In genomic region chr4:16916719-16917337, GRCh38 we compare ENCODE assay signal across 9 cellular contexts. TPM values are rescaled to one million over a fixed set of nuclear protein-coding genes. Genes with fewer than 3 reads are reported as not detected.
A peak's percentile ranks its signal among the peaks of the same experiment; 100 is the strongest.
DNase-seq lines count a peak whose midpoint lies in the region; ATAC-seq, FAIRE-seq and TF ChIP-seq lines count a peak whose summit lies in the region.
"Had no signal": no experiment of that assay in that cellular context is flagged by ENCODE, and none has a peak within 500 bp of the region (broad histone marks: within the 10 kb centered on the region; RNA-seq: fewer than 3 reads in every experiment).

No MANE protein-coding gene starts in this region.

- 29% methylated on average over 13 of the region's 13 CpGs for WGBS in A549 (ENCODE audit: missing lambda C conversion rate)

- peak; percentile 23 to 46; a peak in 4 of 5 replicates for TF ChIP-seq RAD21 in A549 (conservative IDR thresholded peaks at IDR 0.05 in 1 of 2, IDR thresholded peaks at IDR 0.05 in 1 of 2)

- H3K4me1 ChIP-seq in A549, result no peaks in the 10 kb centered on the region

- DNase-seq in A549 (ENCODE audit: low read depth in 1 of 2, low spot score in 1 of 2) (peak; percentile 15 to 63), NCI-H2107 (lab: John Stamatoyannopoulos, UW) (peak; percentile 13), ecto neural progenitor cell (ENCODE audit: low spot score) (peak; percentile 72), neural crest cell (ENCODE audit: low read depth, low spot score) (peak; percentile 45), mesenteric fat pad (ENCODE audit: low spot score) (no peak)
- DNase-seq in activated CD4-positive, alpha-beta T cell treated with anti-CD3 and anti-CD28 coated beads for 36 hours, result peak; percentile 88

- intact Hi-C loops in activated CD4-positive, alpha-beta T cell treated with anti-CD3 and anti-CD28 coated beads for 36 hours (cut with DNase I, micrococcal nuclease), result loop anchor here (1.0 to 10.0 kb wide), 7 partner anchors 24 to 626 kb away; no protein-coding TSS in a partner anchor

- H3K4me2 ChIP-seq in A549, result no peak overlapping the region

- no peaks in the 10 kb centered on the region for H3K36me3 Mint-ChIP-seq in activated CD4-positive, alpha-beta T cell treated with anti-CD3 and anti-CD28 coated beads for 36 hours (ENCODE audit: low read depth)
- peaks cover 4% of the 10 kb centered on the region for H3K36me3 Mint-ChIP-seq in neural crest cell (ENCODE audit: low read depth)

- H3K4me3 Mint-ChIP-seq in activated CD4-positive, alpha-beta T cell treated with anti-CD3 and anti-CD28 coated beads for 36 hours, result no peak overlapping the region
- no peak overlapping the region for H3K4me3 Mint-ChIP-seq in neural crest cell

- H3K27me3 Mint-ChIP-seq in activated CD4-positive, alpha-beta T cell treated with anti-CD3 and anti-CD28 coated beads for 36 hours, result no peaks in the 10 kb centered on the region
- H3K27me3 Mint-ChIP-seq in neural crest cell (ENCODE audit: low read depth), result no peaks in the 10 kb centered on the region

- peak; percentile 41 for TF ChIP-seq CTCF in A549 (IDR thresholded peaks at IDR 0.05)
- TF ChIP-seq CTCF in neural crest cell (conservative IDR thresholded peaks at IDR 0.05), result peak; percentile 87

- H3K4me3 ChIP-seq in A549, result no peak overlapping the region
- H3K4me3 ChIP-seq: skin epidermis had no signal

- H3K9me3 Mint-ChIP-seq in activated CD4-positive, alpha-beta T cell treated with anti-CD3 and anti-CD28 coated beads for 36 hours (ENCODE audit: low read depth), result no peaks in the 10 kb centered on the region
- peaks cover 10% of the 10 kb centered on the region for H3K9me3 Mint-ChIP-seq in neural crest cell

- no peak for FAIRE-seq in A549 (lab: Jason Lieb, UNC)

- POLR2A ChIA-PET in A549 (lab: Yijun Ruan, JAX), result no interaction called here
- POLR2A ChIA-PET in activated CD4-positive, alpha-beta T cell treated with anti-CD3 and anti-CD28 coated beads for 36 hours (lab: Charles Lee), result no interaction called here

- CTCF ChIA-PET in A549 (lab: Yijun Ruan, JAX), result interaction anchor here (0.7 to 1.4 kb wide), 7 partner anchors 14 to 1678 kb away, joined by 3 to 8 read pairs (median 3); no protein-coding TSS in a partner anchor
- CTCF ChIA-PET in activated CD4-positive, alpha-beta T cell treated with anti-CD3 and anti-CD28 coated beads for 36 hours (lab: Charles Lee), result interaction anchor here (0.5 to 2.3 kb wide), 25 partner anchors 9 to 558 kb away, joined by 3 to 14 read pairs (median 3); no protein-coding TSS in a partner anchor

- H3K27ac ChIP-seq in A549, result no peak overlapping the region
- H3K27ac ChIP-seq: skin epidermis had no signal

- H3K9me3 ChIP-seq in A549, result no peaks in the 10 kb centered on the region

- TF ChIP-seq POLR2A in A549 (IDR thresholded peaks at IDR 0.05; ENCODE audit: low read length), result no peak

- ATAC-seq in A549 (peak; percentile 66 to 87; a peak in 4 of 6 replicates), GM18519 (IDR thresholded peaks at IDR 0.05; ENCODE audit: low FRiP score, unreplicated experiment) (peak; percentile 97), HG02981 (IDR thresholded peaks at IDR 0.05; ENCODE audit: unreplicated experiment) (peak; percentile 99)
- ATAC-seq in activated CD4-positive, alpha-beta T cell treated with anti-CD3 and anti-CD28 coated beads for 36 hours, result peak; percentile 97

- no peak overlapping the region for H3K27ac Mint-ChIP-seq in activated CD4-positive, alpha-beta T cell treated with anti-CD3 and anti-CD28 coated beads for 36 hours
- H3K27ac Mint-ChIP-seq in neural crest cell (ENCODE audit: unreplicated experiment), result no peak overlapping the region

- TF ChIP-seq EP300 in A549 (IDR thresholded peaks at IDR 0.05), result no peak

- no peaks in the 10 kb centered on the region for H3K4me1 Mint-ChIP-seq in activated CD4-positive, alpha-beta T cell treated with anti-CD3 and anti-CD28 coated beads for 36 hours
- peaks cover 5% of the 10 kb centered on the region for H3K4me1 Mint-ChIP-seq in neural crest cell

TF ChIP-seq in A549, 52 proteins besides CTCF, POLR2A, EP300 and RAD21:
- TF ChIP-seq HOXA7 (CRISPR knock-in tag; IDR thresholded peaks at IDR 0.05) (no peak), SMC3 (IDR thresholded peaks at IDR 0.05) (peak; percentile 43)

RNA-seq across cellular contexts. Expression of gene LDB2, which starts 18.4 kb away (rescaled TPM):
- not detected in 2 replicates for polyA plus RNA-seq in A549 (2011; rRNA removed)
- not detected in 2 replicates for polyA plus RNA-seq in A549 (2012; cell fraction: cytosol; rRNA removed)
- polyA plus RNA-seq in A549 (2012; cell fraction: nucleus; rRNA removed), result not detected in 2 replicates
- polyA plus RNA-seq in A549 (2017; fragmentation: RNase III; extraction: RNeasy Plus Mini Kit Qiagen cat#74134 plus additional on column Dnase treatment), result not detected in 3 replicates
- 0.73 TPM in 1 of 2 replicates, not detected in the other for polyA minus RNA-seq in A549 (2011; rRNA and poly(A)+ RNA removed)
- under 1 TPM in 1 of 2 experiments, not detected in 1; 0.14 TPM for total RNA-seq in activated CD4-positive, alpha-beta T cell treated with anti-CD3 and anti-CD28 coated beads for 36 hours
- 9.6 and 12.7 TPM in 2 replicates for total RNA-seq in neural crest cell
- 53.2 TPM for total RNA-seq in mesenteric fat pad
